9 cellular contexts compared by ENCODE assay signal in genomic region chr2:64858541-64859031, GRCh38.
DNase-seq lines count a peak whose midpoint lies in the region; ATAC-seq and TF ChIP-seq lines count a peak whose summit lies in the region.
"Had no signal": no experiment of that assay in that cellular context is flagged by ENCODE, and none has a peak within 500 bp of the region (broad histone marks: within the 10 kb centered on the region; RNA-seq: fewer than 3 reads in every experiment).

No MANE protein-coding gene starts in this region.

- H3K9me2 ChIP-seq in OCI-LY7 (ENCODE audit: insufficient read depth, low read length): no peaks in the 10 kb centered on the region

- no peaks in the 10 kb centered on the region for H3K27me3 ChIP-seq in fibroblast of lung (ENCODE audit: control insufficient read depth, insufficient read depth, low read length)

- H3K27ac ChIP-seq in OCI-LY7 (ENCODE audit: low read depth, low read length, poor library complexity, severe bottlenecking) (peak overlapping the region; percentile 12), fibroblast of lung (ENCODE audit: insufficient read depth, low read length) (peak overlapping the region; percentile 78)

- H3K79me2 ChIP-seq in OCI-LY7 (ENCODE audit: insufficient read depth, low read depth, low read length): no peaks in the 10 kb centered on the region
- H3K79me2 ChIP-seq in fibroblast of lung (ENCODE audit: control insufficient read depth, insufficient read depth, low read length): no peaks in the 10 kb centered on the region

- POLR2A ChIA-PET in OCI-LY7 (lab: Charles Lee): interaction anchor here (0.5 to 1.6 kb wide), 10 partner anchors 10 to 326 kb away, joined by 3 to 12 read pairs (median 4); partner anchors contain the start of gene SERTAD2
- POLR2A ChIA-PET in activated CD4-positive, alpha-beta memory T cell treated with anti-CD3 and anti-CD28 coated beads for 36 hours (lab: Charles Lee): no interaction called here

- no peaks in the 10 kb centered on the region for H3K9me3 Mint-ChIP-seq in Calu3 (ENCODE audit: low read depth, unreplicated experiment)
- no peaks in the 10 kb centered on the region for H3K9me3 Mint-ChIP-seq in activated CD4-positive, alpha-beta memory T cell treated with anti-CD3 and anti-CD28 coated beads for 36 hours
- H3K9me3 Mint-ChIP-seq: activated naive CD4-positive, alpha-beta T cell treated with anti-CD3 and anti-CD28 coated beads, Interleukin-2, amount 10 ng/mL, durations not matched to agents 7 days and 5 days had no signal

- no TSS peak for BruUV-seq in Calu3 (replicated peaks; lab: Mats Ljungman, UMichigan)
- BruUV-seq in OCI-LY7 (replicated peaks; lab: Mats Ljungman, UMichigan): no TSS peak

- H3K36me3 ChIP-seq in OCI-LY7 (ENCODE audit: insufficient read depth, low read length): no peaks in the 10 kb centered on the region
- no peaks in the 10 kb centered on the region for H3K36me3 ChIP-seq in fibroblast of lung (ENCODE audit: control insufficient read depth, insufficient read depth, low read length)

- CTCF ChIA-PET in Calu3 (lab: Charles Lee): interaction anchor here (0.6 to 1.8 kb wide), 7 partner anchors 20 to 214 kb away, joined by 3 to 11 read pairs (median 6); partner anchors contain the start of gene SERTAD2
- CTCF ChIA-PET in OCI-LY7 (lab: Charles Lee; ENCODE audit: unreplicated experiment): interaction anchor here (1.1 kb wide), 1 partner anchor 18 kb away, joined by 4 read pairs; no protein-coding TSS in a partner anchor
- CTCF ChIA-PET in activated CD4-positive, alpha-beta memory T cell treated with anti-CD3 and anti-CD28 coated beads for 36 hours (lab: Charles Lee): interaction anchor here (1.2 to 1.3 kb wide), 2 partner anchors 27 to 212 kb away, joined by 4 to 5 read pairs; no protein-coding TSS in a partner anchor

- H4K20me1 ChIP-seq in OCI-LY7 (ENCODE audit: insufficient read depth, low read length): no peaks in the 10 kb centered on the region
- H4K20me1 ChIP-seq in fibroblast of lung (ENCODE audit: control insufficient read depth, extremely low read depth, insufficient read depth, low read length): no peaks in the 10 kb centered on the region

- H3K27ac Mint-ChIP-seq in Calu3 (ENCODE audit: unreplicated experiment): peak overlapping the region; percentile 24
- no peak overlapping the region for H3K27ac Mint-ChIP-seq in activated CD4-positive, alpha-beta memory T cell treated with anti-CD3 and anti-CD28 coated beads for 36 hours
- H3K27ac Mint-ChIP-seq: activated naive CD4-positive, alpha-beta T cell treated with anti-CD3 and anti-CD28 coated beads, Interleukin-2, amount 10 ng/mL, durations not matched to agents 7 days and 5 days had no signal

- H3K4me1 Mint-ChIP-seq in Calu3 (ENCODE audit: low read depth, unreplicated experiment): peaks cover 17% of the 10 kb centered on the region
- H3K4me1 Mint-ChIP-seq in activated CD4-positive, alpha-beta memory T cell treated with anti-CD3 and anti-CD28 coated beads for 36 hours (ENCODE audit: low read depth): peaks cover 5% of the 10 kb centered on the region

- no peak overlapping the region for H3K9ac ChIP-seq in fibroblast of lung (ENCODE audit: insufficient read depth, low read length)

- peaks cover 5% of the 10 kb centered on the region for H3K36me3 Mint-ChIP-seq in Calu3 (ENCODE audit: insufficient read depth, unreplicated experiment)
- H3K36me3 Mint-ChIP-seq in activated CD4-positive, alpha-beta memory T cell treated with anti-CD3 and anti-CD28 coated beads for 36 hours: no peaks in the 10 kb centered on the region
- H3K36me3 Mint-ChIP-seq: activated naive CD4-positive, alpha-beta T cell treated with anti-CD3 and anti-CD28 coated beads, Interleukin-2, amount 10 ng/mL, durations not matched to agents 7 days and 5 days had no signal

- intact Hi-C loops in Calu3 (cut with micrococcal nuclease; ENCODE audit: unreplicated experiment): loop anchor here (1.0 kb wide), 1 partner anchor 89 kb away; no protein-coding TSS in a partner anchor
- intact Hi-C loops in OCI-LY7 (cut with micrococcal nuclease; ENCODE audit: unreplicated experiment): loop anchor here (1.0 kb wide), 1 partner anchor 212 kb away; no protein-coding TSS in a partner anchor
- intact Hi-C loops in activated CD4-positive, alpha-beta memory T cell treated with anti-CD3 and anti-CD28 coated beads for 36 hours (cut with micrococcal nuclease): no loop called here

- ATAC-seq in GM19397 (IDR thresholded peaks at IDR 0.05; ENCODE audit: unreplicated experiment): no peak

- DNase-seq in Calu3: no peak
- DNase-seq in OCI-LY7 (ENCODE audit: low spot score): peak; percentile 47
- peak in 1 of 2 donors; percentile 24 for DNase-seq in fibroblast of lung (ENCODE audit: low read depth in 2 of 2)
- peak; percentile 51 for DNase-seq in pons (ENCODE audit: low spot score)
- DNase-seq in NCI-H345 (lab: John Stamatoyannopoulos, UW): no peak
- DNase-seq in NCI-H1436 treated with DMSO at 0.1 percent for 48 hours (lab: John Stamatoyannopoulos, UW): no peak
- no peak for DNase-seq in activated CD4-positive, alpha-beta memory T cell treated with anti-CD3 and anti-CD28 coated beads for 36 hours
- DNase-seq: activated naive CD4-positive, alpha-beta T cell treated with anti-CD3 and anti-CD28 coated beads, Interleukin-2, amount 10 ng/mL, durations not matched to agents 7 days and 5 days had no signal

- H3K4me2 ChIP-seq in OCI-LY7 (ENCODE audit: low read length) (peak overlapping the region; percentile 72), fibroblast of lung (ENCODE audit: extremely low read depth, insufficient read depth, low read length) (peak overlapping the region; percentile 85)

- H3K4me1 ChIP-seq in OCI-LY7 (ENCODE audit: insufficient read depth, low read length, poor library complexity, severe bottlenecking): peaks cover 59% of the 10 kb centered on the region
- peaks cover 27% of the 10 kb centered on the region for H3K4me1 ChIP-seq in fibroblast of lung (ENCODE audit: control insufficient read depth, extremely low read depth, insufficient read depth, low read length)

- H3K4me3 ChIP-seq in OCI-LY7 (ENCODE audit: low read depth, low read length, poor library complexity, severe bottlenecking) (peak overlapping the region; percentile 17), fibroblast of lung (replicated peaks in 1 of 4; ENCODE audit: control extremely low read depth in 1 of 4, insufficient read depth in 1 of 4, low read depth in 3 of 4, low read length in 4 of 4) (no peak overlapping the region)

- H3K9me3 ChIP-seq in OCI-LY7 (ENCODE audit: low read length): peaks cover 8% of the 10 kb centered on the region; the same call in 1 of the 2 replicates
- H3K9me3 ChIP-seq in fibroblast of lung (ENCODE audit: control insufficient read depth, insufficient read depth, low read depth, low read length): no peaks in the 10 kb centered on the region

- peak overlapping the region; percentile 66 for H3K4me3 Mint-ChIP-seq in Calu3 (ENCODE audit: low read depth, unreplicated experiment)
- H3K4me3 Mint-ChIP-seq in activated CD4-positive, alpha-beta memory T cell treated with anti-CD3 and anti-CD28 coated beads for 36 hours: no peak overlapping the region
- H3K4me3 Mint-ChIP-seq: activated naive CD4-positive, alpha-beta T cell treated with anti-CD3 and anti-CD28 coated beads, Interleukin-2, amount 10 ng/mL, durations not matched to agents 7 days and 5 days had no signal

- H2AFZ ChIP-seq in OCI-LY7 (ENCODE audit: low read length) (peak overlapping the region; percentile 82), fibroblast of lung (ENCODE audit: low read length) (no peak overlapping the region)

- H3K27me3 Mint-ChIP-seq in Calu3 (ENCODE audit: unreplicated experiment): no peaks in the 10 kb centered on the region
- peaks cover 7% of the 10 kb centered on the region for H3K27me3 Mint-ChIP-seq in activated CD4-positive, alpha-beta memory T cell treated with anti-CD3 and anti-CD28 coated beads for 36 hours

- TF ChIP-seq CTCF in Calu3 (IDR thresholded peaks at IDR 0.05; ENCODE audit: unreplicated experiment) (no peak), OCI-LY7 (conservative IDR thresholded peaks at IDR 0.05; ENCODE audit: low read length) (no peak), fibroblast of lung (conservative IDR thresholded peaks at IDR 0.05 in 1 of 2, IDR thresholded peaks at IDR 0.05 in 1 of 2; ENCODE audit: low read depth in 1 of 2, low read length in 2 of 2) (no peak)

Comparison
In these comparisons a context has a peak if more than half of its experiments do, and no peak if none do; other contexts are left out.
1. DNase-seq: peak in OCI-LY7 (single experiment) and pons (single experiment); none in Calu3 (single experiment), NCI-H345 (single experiment), NCI-H1436 treated with DMSO at 0.1 percent for 48 hours (single experiment) and activated CD4-positive, alpha-beta memory T cell treated with anti-CD3 and anti-CD28 coated beads for 36 hours (single experiment).